Comparison of ENCODE assay signal across 8 cellular contexts in genomic region chr17:16215965-16216316, GRCh38. TPM values are rescaled to one million over a fixed set of nuclear protein-coding genes. Genes with fewer than 3 reads are reported as not detected.
A peak's percentile ranks its signal among the peaks of the same experiment; 100 is the strongest.
DNase-seq lines count a peak whose midpoint lies in the region; ATAC-seq and TF ChIP-seq lines count a peak whose summit lies in the region.

No MANE protein-coding gene starts in this region.

- H3K36me3 Mint-ChIP-seq in activated B cell treated with CpG ODN at 0.5 μM for 24 hours (ENCODE audit: low read depth) (peaks cover 5% of the 10 kb centered on the region), nephron progenitor cell (ENCODE audit: low read depth) (peaks cover 12% of the 10 kb centered on the region)

- H3K4me3 Mint-ChIP-seq in activated B cell treated with CpG ODN at 0.5 μM for 24 hours = peak overlapping the region; percentile 98
- H3K4me3 Mint-ChIP-seq in nephron progenitor cell = peak overlapping the region; percentile 96

- H3K4me1 Mint-ChIP-seq in activated B cell treated with CpG ODN at 0.5 μM for 24 hours (peaks cover 50% of the 10 kb centered on the region), nephron progenitor cell (peaks cover 38% of the 10 kb centered on the region)

- H3K27ac Mint-ChIP-seq in activated B cell treated with CpG ODN at 0.5 μM for 24 hours (peak overlapping the region; percentile 86), nephron progenitor cell (peak overlapping the region; percentile 97)

- DNase-seq in GF-D8 (lab: John Stamatoyannopoulos, UW) (peak; percentile 56), activated B cell treated with CpG ODN at 0.5 μM for 24 hours (no peak), fibroblast of the aortic adventitia (ENCODE audit: low read depth) (no peak), nephron progenitor cell (no peak), NCI-H1048 (lab: John Stamatoyannopoulos, UW) (no peak), DMS 273 treated with DMSO at 0.1 percent for 48 hours (lab: John Stamatoyannopoulos, UW) (no peak), NCI-H1694 treated with DMSO at 0.1 percent for 48 hours (lab: John Stamatoyannopoulos, UW) (no peak)

- CTCF ChIA-PET in activated B cell treated with CpG ODN at 0.5 μM for 24 hours (lab: Charles Lee) = interaction anchor here (1.3 to 1.5 kb wide), 2 partner anchors 14 to 70 kb away, joined by 4 to 9 read pairs; no protein-coding TSS in a partner anchor

- intact Hi-C loops in activated B cell treated with CpG ODN at 0.5 μM for 24 hours (cut with micrococcal nuclease) = loop anchor here (1.0 kb wide), 3 partner anchors 70 to 319 kb away; partner anchors contain the start of gene CENPV

- peak overlapping the region; percentile 68 for H3K4me3 ChIP-seq in fibroblast of the aortic adventitia (ENCODE audit: low read depth, low read length)

- ATAC-seq in HG03196 (IDR thresholded peaks at IDR 0.05; ENCODE audit: unreplicated experiment) (peak; percentile 12), activated B cell treated with CpG ODN at 0.5 μM for 24 hours (ENCODE audit: low read depth) (peak; percentile 3)

- no peaks in the 10 kb centered on the region for H3K27me3 Mint-ChIP-seq in activated B cell treated with CpG ODN at 0.5 μM for 24 hours
- H3K27me3 Mint-ChIP-seq in nephron progenitor cell (ENCODE audit: low read depth, poor library complexity) = no peaks in the 10 kb centered on the region

- no peaks in the 10 kb centered on the region for H3K9me3 Mint-ChIP-seq in activated B cell treated with CpG ODN at 0.5 μM for 24 hours
- H3K9me3 Mint-ChIP-seq in nephron progenitor cell = no peaks in the 10 kb centered on the region

- TF ChIP-seq CTCF in activated B cell treated with CpG ODN at 0.5 μM for 24 hours (IDR thresholded peaks at IDR 0.05) (no peak), fibroblast of the aortic adventitia (IDR thresholded peaks at IDR 0.05; ENCODE audit: insufficient read depth, low read length) (no peak), nephron progenitor cell (IDR thresholded peaks at IDR 0.05) (no peak)

- POLR2A ChIA-PET in activated B cell treated with CpG ODN at 0.5 μM for 24 hours (lab: Charles Lee) = interaction anchor here (0.6 to 5.3 kb wide), 11 partner anchors 10 to 320 kb away, joined by 3 to 74 read pairs (median 6); partner anchors contain the start of genes CENPV and UBB

RNA-seq across cellular contexts. Expression of gene NCOR1, which starts 0.6 kb away (rescaled TPM):
- total RNA-seq in activated B cell treated with CpG ODN at 0.5 μM for 24 hours (163 and 188 TPM in 2 replicates), fibroblast of the aortic adventitia (ENCODE audit: low replicate concordance) (117 and 139 TPM in 2 replicates)

RNA-seq across cellular contexts. Expression of gene PIGL, which starts 1.1 kb away (rescaled TPM):
- total RNA-seq in activated B cell treated with CpG ODN at 0.5 μM for 24 hours (50.8 and 56.6 TPM in 2 replicates), fibroblast of the aortic adventitia (ENCODE audit: low replicate concordance) (13.8 and 23.3 TPM in 2 replicates)
